17 cellular contexts compared by ENCODE assay signal in the genomic region with DNA sequence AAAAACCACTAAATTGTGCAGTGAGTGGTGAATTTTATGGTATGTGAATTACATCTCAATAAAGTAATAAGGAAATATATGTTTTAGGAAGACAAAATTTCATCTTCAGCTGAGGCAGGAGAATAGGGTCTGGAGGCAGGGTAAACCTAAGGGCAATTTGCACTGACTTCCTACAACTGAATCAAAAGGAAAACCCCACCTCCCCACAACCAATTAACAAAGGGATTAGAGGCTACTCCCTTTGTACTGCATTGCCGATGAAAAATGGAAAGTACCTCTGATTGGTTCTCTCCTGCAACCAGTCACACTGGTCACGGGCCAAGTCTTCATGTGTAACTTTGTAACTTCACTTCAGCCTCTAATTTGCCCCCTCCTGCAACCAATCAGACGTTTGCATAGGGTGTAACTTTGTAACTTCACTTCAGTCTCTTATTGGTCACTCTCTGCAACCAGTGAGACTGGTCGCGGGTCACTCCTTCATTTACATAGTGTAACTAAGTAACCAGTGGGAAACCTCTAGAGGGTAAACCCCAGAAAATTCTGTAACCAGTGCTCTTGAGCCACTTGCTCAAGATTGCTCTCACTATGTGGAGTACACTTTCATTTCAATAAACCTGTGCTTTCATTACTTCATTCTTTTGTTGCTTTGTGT.
DNase-seq lines count a peak whose midpoint lies in the region; ATAC-seq and TF ChIP-seq lines count a peak whose summit lies in the region.
"Had no signal": no experiment of that assay in that cellular context is flagged by ENCODE, and none has a peak within 500 bp of the region (broad histone marks: within the 10 kb centered on the region; RNA-seq: fewer than 3 reads in every experiment).

No MANE protein-coding gene starts in this region.

- no peak overlapping the region for H3K56ac ChIP-seq in mesendoderm (ENCODE audit: low read length)

- no peaks in the 10 kb centered on the region for H3K4me1 ChIP-seq in transverse colon
- H3K4me1 ChIP-seq in mesendoderm (ENCODE audit: control insufficient read depth, low read depth, low read length) = no peaks in the 10 kb centered on the region
- H3K4me1 ChIP-seq: BLaER1 treated with 17β-estradiol and CSF1 and Interleukin-3, amounts not matched to agents 10 nM and 100 nM; HAP-1 had no signal

- H3K36me3 ChIP-seq in transverse colon = no peaks in the 10 kb centered on the region
- H3K36me3 ChIP-seq in mesendoderm (ENCODE audit: control insufficient read depth, insufficient read depth, low read length) = no peaks in the 10 kb centered on the region
- H3K36me3 ChIP-seq: BLaER1 treated with 17β-estradiol and CSF1 and Interleukin-3, amounts not matched to agents 10 nM and 100 nM; HAP-1 had no signal

- H3K9ac ChIP-seq in mesendoderm (ENCODE audit: low read length) = no peak overlapping the region
- H3K9ac ChIP-seq: BLaER1 treated with 17β-estradiol and CSF1 and Interleukin-3, amounts not matched to agents 10 nM and 100 nM had no signal

- H3K18ac ChIP-seq in mesendoderm (ENCODE audit: low read length) = no peak overlapping the region

- no peak for TF ChIP-seq CTCF in transverse colon (IDR thresholded peaks at IDR 0.05)

- no peak overlapping the region for H3K23ac ChIP-seq in mesendoderm (ENCODE audit: low read length)

- H4K8ac ChIP-seq in mesendoderm (ENCODE audit: low read depth, low read length) = no peak overlapping the region

- H3K27me3 ChIP-seq in transverse colon (no peaks in the 10 kb centered on the region), mesendoderm (ENCODE audit: insufficient read depth, low read length, poor library complexity) (no peaks in the 10 kb centered on the region)
- H3K27me3 ChIP-seq: BLaER1 treated with 17β-estradiol and CSF1 and Interleukin-3, amounts not matched to agents 10 nM and 100 nM had no signal

- H3K4me2 ChIP-seq in mesendoderm (ENCODE audit: low read length) = no peak overlapping the region
- H3K4me2 ChIP-seq: BLaER1 treated with 17β-estradiol and CSF1 and Interleukin-3, amounts not matched to agents 10 nM and 100 nM had no signal

- no peak overlapping the region for H2AK5ac ChIP-seq in mesendoderm (ENCODE audit: low read length)

- no peak overlapping the region for H3K4me3 ChIP-seq in transverse colon
- no peak overlapping the region for H3K4me3 ChIP-seq in mesendoderm (ENCODE audit: low read length)
- H3K4me3 ChIP-seq: BLaER1 treated with 17β-estradiol and CSF1 and Interleukin-3, amounts not matched to agents 10 nM and 100 nM; HAP-1 had no signal

- DNase-seq in Caki2 (ENCODE audit: low read depth) = peak; percentile 9
- DNase-seq in NAMALWA (ENCODE audit: low spot score) = peak; percentile 2
- peak in 1 of 2 donors; percentile 33 for DNase-seq in left colon
- peak; percentile 21 for DNase-seq in transverse colon
- no peak for DNase-seq in DMS79 treated with DMSO at 0.1 percent for 48 hours (lab: John Stamatoyannopoulos, UW)
- no peak for DNase-seq in NCI-H1436 treated with DMSO at 0.1 percent for 48 hours (lab: John Stamatoyannopoulos, UW)
- no peak for DNase-seq in mesendoderm
- DNase-seq: Calu3; CD4-positive, alpha-beta T cell; CD8-positive, alpha-beta memory T cell; EL; GDM1; GOT3; HFFc6 had no signal

- peak; percentile 85 for ATAC-seq in left colon

- H2BK120ac ChIP-seq in mesendoderm (ENCODE audit: low read depth, low read length) = no peak overlapping the region

- TF ChIP-seq EP300 in transverse colon (IDR thresholded peaks at IDR 0.05; ENCODE audit: low read depth) = no peak

- in situ Hi-C loops in Caki2 (cut with HindIII; ENCODE audit: low pct_unique_long_range_greater_than_20kb, low sequenced_read_pairs) (no loop called here), transverse colon (cut with MboI; ENCODE audit: low pct_ligation_motif_present in 1 of 4, low pct_unique_long_range_greater_than_20kb in 1 of 4, low sequenced_read_pairs in 3 of 4) (no loop called here)

- H3K9me3 ChIP-seq in transverse colon = no peaks in the 10 kb centered on the region
- H3K9me3 ChIP-seq: BLaER1 treated with 17β-estradiol and CSF1 and Interleukin-3, amounts not matched to agents 10 nM and 100 nM; HAP-1 had no signal

- no peaks in the 10 kb centered on the region for H3K79me1 ChIP-seq in mesendoderm (ENCODE audit: low read length)

- TF ChIP-seq POLR2A in transverse colon (IDR thresholded peaks at IDR 0.05) = no peak

- H3K27ac ChIP-seq in transverse colon = no peak overlapping the region
- H3K27ac ChIP-seq in mesendoderm (ENCODE audit: low read depth, low read length) = no peak overlapping the region
- H3K27ac ChIP-seq: 22Rv1; BLaER1 treated with 17β-estradiol and CSF1 and Interleukin-3, amounts not matched to agents 10 nM and 100 nM had no signal

- no peak overlapping the region for H2BK15ac ChIP-seq in mesendoderm (replicated peaks; ENCODE audit: low read depth)

- 47 to 80% methylated on average over 3 to 5 of the region's 5 CpGs for WGBS in transverse colon (ENCODE audit: low coverage in 1 of 2), 2 donors
- no CpG with 5 or more reads among the region's 5 CpGs for WGBS in mesendoderm (ENCODE audit: extremely low coverage, insufficient coverage, low lambda C conversion rate)

- intact Hi-C loops in left colon (cut with DNase I, micrococcal nuclease) = no loop called here
- intact Hi-C loops in transverse colon (cut with DNase I; ENCODE audit: low total_unique reads) = no loop called here

- H3K79me2 ChIP-seq in mesendoderm (ENCODE audit: control insufficient read depth, insufficient read depth, low read length) = no peaks in the 10 kb centered on the region

- H3K4ac ChIP-seq in mesendoderm (ENCODE audit: low read depth, low read length) = no peak overlapping the region

- H2BK5ac ChIP-seq in mesendoderm (ENCODE audit: low read length) = no peak overlapping the region

- no peak overlapping the region for H4K5ac ChIP-seq in mesendoderm (ENCODE audit: low read length)

Comparison
In these comparisons a context has a peak if more than half of its experiments do, and no peak if none do; other contexts are left out.
1. DNase-seq: peak in Caki2 (single experiment), NAMALWA (single experiment) and transverse colon (single experiment); none in DMS79 treated with DMSO at 0.1 percent for 48 hours (single experiment), NCI-H1436 treated with DMSO at 0.1 percent for 48 hours (single experiment) and mesendoderm (single experiment).